ENCODE assay signal across 17 cellular contexts in genomic region chr12:63400746-63401145, GRCh38.
A peak's percentile ranks its signal among the peaks of the same experiment; 100 is the strongest.
DNase-seq lines count a peak whose midpoint lies in the region; ATAC-seq, FAIRE-seq and TF ChIP-seq lines count a peak whose summit lies in the region.
"Had no signal": no experiment of that assay in that cellular context is flagged by ENCODE, and none has a peak within 500 bp of the region (broad histone marks: within the 10 kb centered on the region; RNA-seq: fewer than 3 reads in every experiment).

No MANE protein-coding gene starts in this region.

- no peak overlapping the region for H3K27ac ChIP-seq in HepG2 (ENCODE audit: extremely low read length, insufficient read depth, low read length)
- H3K27ac ChIP-seq in right lobe of liver, result no peak overlapping the region
- H3K27ac ChIP-seq in RWPE1, result no peak overlapping the region
- H3K27ac ChIP-seq: coronary artery, heart left ventricle, suprapubic skin had no signal

- H3K4me1 ChIP-seq in HepG2 (ENCODE audit: insufficient read depth, low read length) (no peaks in the 10 kb centered on the region), right lobe of liver (no peaks in the 10 kb centered on the region)
- H3K4me1 ChIP-seq: suprapubic skin had no signal

- H3K9ac ChIP-seq in HepG2 (ENCODE audit: insufficient read depth, low read depth, low read length), result no peak overlapping the region

- TF ChIP-seq EP300 in HepG2 (IDR thresholded peaks at IDR 0.05; ENCODE audit: low read depth in 2 of 2, low read length in 2 of 2), result peak in 1 of 2 experiments; percentile 22; a peak in 1 of 4 replicates
- TF ChIP-seq EP300 in HepG2 (CRISPR knock-in tag; IDR thresholded peaks at IDR 0.05; ENCODE audit: borderline replicate concordance), result no peak

- H2AFZ ChIP-seq in HepG2 (ENCODE audit: low read length), result no peak overlapping the region

- in situ Hi-C loops in HepG2 (cut with HindIII; ENCODE audit: extremely low pct_ligation_motif_present, low pct_unique_long_range_greater_than_20kb), result no loop called here

- H3K27me3 ChIP-seq in HepG2 (ENCODE audit: control insufficient read depth in 1 of 2, insufficient read depth in 2 of 2, low read length in 2 of 2), result 0 out of 5 replicates have a peak, but pooled peaks cover 0 to 1% of the 10 kb centered on the region in 2 experiments
- no peaks in the 10 kb centered on the region for H3K27me3 ChIP-seq in right lobe of liver
- H3K27me3 ChIP-seq: heart left ventricle, suprapubic skin had no signal

- no peaks in the 10 kb centered on the region for H3K79me2 ChIP-seq in HepG2 (ENCODE audit: insufficient read depth, low read length)

- CTCF ChIA-PET in HepG2 (lab: Yijun Ruan, JAX; ENCODE audit: low intra/inter-chr PET ratio, low total read pairs) (no interaction called here), RWPE1 (lab: Yijun Ruan, JAX) (no interaction called here)

- POLR2A ChIA-PET in HepG2 (lab: Yijun Ruan, JAX) (no interaction called here), RWPE1 (lab: Yijun Ruan, JAX; ENCODE audit: low non-redundant PET) (no interaction called here)

- ATAC-seq in HepG2, result peak; percentile 34; the same call in 2 of the 3 replicates
- ATAC-seq in right lobe of liver, result no peak
- no peak for ATAC-seq in HG03457 (IDR thresholded peaks at IDR 0.05; ENCODE audit: unreplicated experiment)
- ATAC-seq: K562 had no signal

- TF ChIP-seq POLR2A in HepG2 (IDR thresholded peaks at IDR 0.05; ENCODE audit: insufficient read depth in 1 of 2, low read depth in 2 of 2, low read length in 2 of 2) (no peak), right lobe of liver (IDR thresholded peaks at IDR 0.05) (no peak)

- TF ChIP-seq CTCF in HepG2 (CRISPR knock-in tag; IDR thresholded peaks at IDR 0.05) (no peak), right lobe of liver (IDR thresholded peaks at IDR 0.05) (no peak), RWPE1 (conservative IDR thresholded peaks at IDR 0.05; ENCODE audit: low read depth) (no peak)

- no TSS peak for BruUV-seq in HepG2 (replicated peaks; lab: Mats Ljungman, UMichigan)

- FAIRE-seq in HepG2 (lab: Jason Lieb, UNC) (no peak), urothelium cell line (lab: Jason Lieb, UNC) (no peak)
- FAIRE-seq: K562 had no signal

- no peaks in the 10 kb centered on the region for H4K20me1 ChIP-seq in HepG2 (ENCODE audit: insufficient read depth, low read length)

- intact Hi-C loops in HepG2 (cut with micrococcal nuclease; ENCODE audit: unreplicated experiment), result no loop called here
- intact Hi-C loops in right lobe of liver (cut with DNase I), result no loop called here

- no peak overlapping the region for H3K4me3 ChIP-seq in HepG2 (replicated peaks in 1 of 3; ENCODE audit: insufficient read depth in 1 of 3, low read depth in 2 of 3, low read length in 3 of 3)
- no peak overlapping the region for H3K4me3 ChIP-seq in right lobe of liver
- H3K4me3 ChIP-seq: coronary artery, heart left ventricle, K562, suprapubic skin had no signal

- H3K36me3 ChIP-seq in HepG2 (replicated peaks in 1 of 2; ENCODE audit: control insufficient read depth in 1 of 2, insufficient read depth in 2 of 2, low read length in 2 of 2), result no peaks in the 10 kb centered on the region
- H3K36me3 ChIP-seq in right lobe of liver, result no peaks in the 10 kb centered on the region
- H3K36me3 ChIP-seq: heart left ventricle, suprapubic skin had no signal

- H3K9me3 ChIP-seq in HepG2 (ENCODE audit: low read length) (no peaks in the 10 kb centered on the region), right lobe of liver (no peaks in the 10 kb centered on the region)
- H3K9me3 ChIP-seq: suprapubic skin had no signal

- 0% methylated on average over 2 of the region's 2 CpGs for WGBS in HepG2 (ENCODE audit: low lambda C conversion rate)
- 70% methylated on average over 1 of the region's 2 CpGs for WGBS in right lobe of liver (ENCODE audit: insufficient coverage, low coverage, low lambda C conversion rate, missing lambda C conversion rate)

- TF ChIP-seq RAD21 in HepG2 (CRISPR knock-in tag; IDR thresholded peaks at IDR 0.05), result no peak

- no peak overlapping the region for H3K4me2 ChIP-seq in HepG2 (ENCODE audit: low read depth, low read length)

- DNase-seq in HepG2 (ENCODE audit: low spot score), result peak; percentile 45
- DNase-seq in right lobe of liver, result no peak
- DNase-seq in RWPE1 (ENCODE audit: low spot score), result peak; percentile 32
- DNase-seq in glomerular endothelial cell (ENCODE audit: extremely low read depth, low read depth, low spot score), result peak; percentile 76
- DNase-seq in urothelium cell line (ENCODE audit: low spot score), result peak; percentile 53
- no peak for DNase-seq in cerebellar nuclear complex (lab: John Stamatoyannopoulos, UW)
- no peak for DNase-seq in SKM-1 (lab: John Stamatoyannopoulos, UW; ENCODE audit: unreplicated experiment)
- DNase-seq: activated CD4-positive, alpha-beta T cell treated with anti-CD3 and anti-CD28 coated beads, Interleukin-2, amount 10 ng/mL, durations not matched to agents 7 days and 5 days; activated effector memory CD4-positive, alpha-beta T cell treated with anti-CD3 and anti-CD28 coated beads, Interleukin-2, amount 50 U/mL, for 16 hours; GOT3; heart left ventricle; NCI-H524 treated with DMSO at 0.1 percent for 48 hours; SW 1271 had no signal

TF ChIP-seq in HepG2, 621 proteins besides CTCF, POLR2A, EP300 and RAD21 (continues in another document):
- TF ChIP-seq FOXA1 (IDR thresholded peaks at IDR 0.05) (no peak), FOXA1 (CRISPR knock-in tag; IDR thresholded peaks at IDR 0.05) (peak; percentile 34; the same call in 1 of the 2 replicates), BHLHE40 (IDR thresholded peaks at IDR 0.05; ENCODE audit: low read length) (no peak), DPF2 (CRISPR knock-in tag; IDR thresholded peaks at IDR 0.05; ENCODE audit: borderline replicate concordance, low read depth) (no peak), RORA (CRISPR knock-in tag; IDR thresholded peaks at IDR 0.05) (no peak), RARG (CRISPR knock-in tag; IDR thresholded peaks at IDR 0.05; ENCODE audit: low read depth) (no peak), ZNF546 (CRISPR knock-in tag; conservative IDR thresholded peaks at IDR 0.05) (no peak), ZNF75D (CRISPR knock-in tag; IDR thresholded peaks at IDR 0.05; ENCODE audit: borderline replicate concordance) (no peak), XBP1 (CRISPR knock-in tag; IDR thresholded peaks at IDR 0.05) (no peak), ZSCAN30 (CRISPR knock-in tag; IDR thresholded peaks at IDR 0.05) (no peak), FOSL2 (CRISPR knock-in tag; IDR thresholded peaks at IDR 0.05) (peak; percentile 81), KMT2B (CRISPR knock-in tag; IDR thresholded peaks at IDR 0.05) (no peak), ZFP1 (CRISPR knock-in tag; IDR thresholded peaks at IDR 0.05) (no peak), ZFX (CRISPR knock-in tag; IDR thresholded peaks at IDR 0.05; ENCODE audit: low read depth) (peak; percentile 39; the same call in 1 of the 2 replicates), GATA4 (IDR thresholded peaks at IDR 0.05; ENCODE audit: borderline replicate concordance, low read depth) (no peak), SP1 (IDR thresholded peaks at IDR 0.05) (no peak), SP1 (CRISPR knock-in tag; IDR thresholded peaks at IDR 0.05) (no peak), FOXA3 (CRISPR knock-in tag; IDR thresholded peaks at IDR 0.05) (peak; percentile 71), ARNT2 (CRISPR knock-in tag; IDR thresholded peaks at IDR 0.05; ENCODE audit: low read depth) (no peak), ZNF746 (CRISPR knock-in tag; IDR thresholded peaks at IDR 0.05) (no peak), FOXK2 (IDR thresholded peaks at IDR 0.05) (no peak)
- TF ChIP-seq, protein P1, sequence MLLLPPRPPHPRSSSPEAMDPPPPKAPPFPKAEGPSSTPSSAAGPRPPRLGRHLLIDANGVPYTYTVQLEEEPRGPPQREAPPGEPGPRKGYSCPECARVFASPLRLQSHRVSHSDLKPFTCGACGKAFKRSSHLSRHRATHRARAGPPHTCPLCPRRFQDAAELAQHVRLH (CRISPR knock-in tag; IDR thresholded peaks at IDR 0.05; ENCODE audit: borderline replicate concordance, low read depth), result no peak
- TF ChIP-seq, protein P2, sequence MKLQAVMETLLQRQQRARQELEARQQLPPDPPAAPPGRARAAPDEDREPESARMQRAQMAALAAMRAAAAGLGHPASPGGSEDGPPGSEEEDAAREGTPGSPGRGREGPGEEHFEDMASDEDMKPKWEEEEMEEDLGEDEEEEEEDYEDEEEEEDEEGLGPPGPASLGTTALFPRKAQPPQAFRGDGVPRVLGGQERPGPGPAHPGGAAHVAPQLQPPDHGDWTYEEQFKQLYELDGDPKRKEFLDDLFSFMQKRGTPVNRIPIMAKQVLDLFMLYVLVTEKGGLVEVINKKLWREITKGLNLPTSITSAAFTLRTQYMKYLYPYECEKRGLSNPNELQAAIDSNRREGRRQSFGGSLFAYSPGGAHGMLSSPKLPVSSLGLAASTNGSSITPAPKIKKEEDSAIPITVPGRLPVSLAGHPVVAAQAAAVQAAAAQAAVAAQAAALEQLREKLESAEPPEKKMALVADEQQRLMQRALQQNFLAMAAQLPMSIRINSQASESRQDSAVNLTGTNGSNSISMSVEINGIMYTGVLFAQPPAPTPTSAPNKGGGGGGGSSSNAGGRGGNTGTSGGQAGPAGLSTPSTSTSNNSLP (IDR thresholded peaks at IDR 0.05; ENCODE audit: low read depth, low read length), result no peak

Comparison
In these comparisons a context has a peak if more than half of its experiments do, and no peak if none do; other contexts are left out.
1. DNase-seq: peak in HepG2 (single experiment), RWPE1 (single experiment), glomerular endothelial cell (single experiment) and urothelium cell line (single experiment); none in right lobe of liver (0 of 3), cerebellar nuclear complex (0 of 2) and SKM-1 (single experiment).